In genomic region chr1:185696419-185697150, GRCh38 we compare ENCODE assay signal across 25 cellular contexts. TPM values are rescaled to one million over a fixed set of nuclear protein-coding genes. Genes with fewer than 3 reads are reported as not detected.
DNase-seq lines count a peak whose midpoint lies in the region; FAIRE-seq and TF ChIP-seq lines count a peak whose summit lies in the region.
"Had no signal": no experiment of that assay in that cellular context is flagged by ENCODE, and none has a peak within 500 bp of the region (broad histone marks: within the 10 kb centered on the region; RNA-seq: fewer than 3 reads in every experiment).

No MANE protein-coding gene starts in this region.

- no peaks in the 10 kb centered on the region for H3K79me2 ChIP-seq in OCI-LY3 (ENCODE audit: low read length)
- H3K79me2 ChIP-seq: parathyroid adenoma had no signal

- H3K4me3 ChIP-seq in OCI-LY3 (ENCODE audit: low read length) = no peak overlapping the region
- H3K4me3 ChIP-seq: left ventricle myocardium inferior, stomach, upper lobe of left lung had no signal

- H3K9me3 ChIP-seq in OCI-LY3 (ENCODE audit: insufficient read depth, low read length) = no peaks in the 10 kb centered on the region
- H3K9me3 ChIP-seq: left ventricle myocardium inferior, stomach, upper lobe of left lung had no signal

- H3K4me1 ChIP-seq in OCI-LY3 (ENCODE audit: low read length) = peaks cover 33% of the 10 kb centered on the region

- no peaks in the 10 kb centered on the region for H4K20me1 ChIP-seq in OCI-LY3 (ENCODE audit: insufficient read depth, low read length)

- 0 out of 2 replicates have a peak overlapping the region, but pooled peaks have one; percentile 6 for H2AFZ ChIP-seq in OCI-LY3 (ENCODE audit: low read depth, low read length)
- H2AFZ ChIP-seq: parathyroid adenoma had no signal

- H3K9ac ChIP-seq in OCI-LY3 (ENCODE audit: low read length) = no peak overlapping the region
- H3K9ac ChIP-seq: parathyroid adenoma had no signal

- H3K27me3 Mint-ChIP-seq in neural crest cell (ENCODE audit: low read depth) = no peaks in the 10 kb centered on the region

- H3K4me2 ChIP-seq in OCI-LY3 (ENCODE audit: low read length) = no peak overlapping the region

- H3K27ac ChIP-seq in OCI-LY3 (ENCODE audit: low read length) = no peak overlapping the region
- H3K27ac ChIP-seq: left ventricle myocardium inferior, parathyroid adenoma, stomach, upper lobe of left lung had no signal

- no peak overlapping the region for H3K4me3 Mint-ChIP-seq in neural crest cell
- H3K4me3 Mint-ChIP-seq: activated naive CD4-positive, alpha-beta T cell treated with anti-CD3 and anti-CD28 coated beads, Interleukin-2, amount 50 U/mL, for 24 hours; activated T-helper 1 cell treated with anti-CD3 and anti-CD28 coated beads, Interleukin-12 subunit alpha, Interleukin-12 subunit beta, Interleukin-2, Interleukin-4 antibody, amounts not matched to agents 30 ng/mL and 10 ng/mL and 1 ng/mL, durations not matched to agents 14 hours and 24 hours and 36 hours; natural killer cell treated with Interleukin-12 subunit alpha and Interleukin-12 subunit beta and Interleukin-15 and Interleukin-18, amount 100 ng/mL, for 72 hours; T-helper 1 cell treated with Interleukin-12 subunit alpha and Interleukin-12 subunit beta and Interleukin-4 antibody, amounts not matched to agents 30 μg/mL and 1 μg/mL, for 36 hours had no signal

- no peaks in the 10 kb centered on the region for H3K4me1 Mint-ChIP-seq in neural crest cell

- CTCF ChIA-PET in HEK293T (lab: Yijun Ruan, JAX) = no interaction called here

- H3K27ac Mint-ChIP-seq in neural crest cell (ENCODE audit: unreplicated experiment) = peak overlapping the region; percentile 87
- H3K27ac Mint-ChIP-seq: activated naive CD4-positive, alpha-beta T cell treated with anti-CD3 and anti-CD28 coated beads, Interleukin-2, amount 50 U/mL, for 24 hours; activated T-helper 1 cell treated with anti-CD3 and anti-CD28 coated beads, Interleukin-12 subunit alpha, Interleukin-12 subunit beta, Interleukin-2, Interleukin-4 antibody, amounts not matched to agents 30 ng/mL and 10 ng/mL and 1 ng/mL, durations not matched to agents 14 hours and 24 hours and 36 hours; natural killer cell treated with Interleukin-12 subunit alpha and Interleukin-12 subunit beta and Interleukin-15 and Interleukin-18, amount 100 ng/mL, for 72 hours; T-helper 1 cell treated with Interleukin-12 subunit alpha and Interleukin-12 subunit beta and Interleukin-4 antibody, amounts not matched to agents 30 μg/mL and 1 μg/mL, for 36 hours had no signal

- POLR2A ChIA-PET in HEK293T (lab: Yijun Ruan, JAX) = interaction anchor here (1.0 kb wide), 1 partner anchor 38 kb away, joined by 3 read pairs; the partner anchor contains the start of gene HMCN1

- no peak for TF ChIP-seq CTCF in OCI-LY3 (IDR thresholded peaks at IDR 0.05; ENCODE audit: low read depth, low read length)
- no peak for TF ChIP-seq CTCF in neural crest cell (conservative IDR thresholded peaks at IDR 0.05)

- H3K27me3 ChIP-seq in OCI-LY3 (ENCODE audit: low read depth, low read length) = no peaks in the 10 kb centered on the region
- H3K27me3 ChIP-seq: stomach, upper lobe of left lung had no signal

- DNase-seq in NCI-H82 (lab: John Stamatoyannopoulos, UW) = peak; percentile 62
- no peak for DNase-seq in NCI-H82 treated with DMSO at 0.1 percent for 48 hours (lab: John Stamatoyannopoulos, UW; ENCODE audit: unreplicated experiment)
- DNase-seq in NCI-H2081 treated with DMSO at 0.1 percent for 48 hours (lab: John Stamatoyannopoulos, UW) = peak; percentile 19
- no peak for DNase-seq in neural crest cell (ENCODE audit: low read depth, low spot score)
- no peak for DNase-seq in GM12892 (ENCODE audit: insufficient read length)
- DNase-seq in NCI-H1694 (lab: John Stamatoyannopoulos, UW) = no peak
- DNase-seq in HEK293T (ENCODE audit: extremely low spot score) = no peak
- DNase-seq: 8988T; activated CD4-positive, alpha-beta T cell treated with anti-CD3 and anti-CD28 coated beads for 48 hours; aorta; caudate nucleus; dermis blood vessel endothelial cell; head of caudate nucleus; left ventricle myocardium inferior; NCI-H146; NCI-H526 treated with DMSO at 0.1 percent for 48 hours; stomach had no signal

- no peak for TF ChIP-seq POLR2A in GM12892 (IDR thresholded peaks at IDR 0.05; ENCODE audit: low read depth, low read length)

- FAIRE-seq in GM12892 (lab: Jason Lieb, UNC) = no peak
- FAIRE-seq: HepG2 had no signal

- H3K36me3 Mint-ChIP-seq in neural crest cell (ENCODE audit: low read depth) = no peaks in the 10 kb centered on the region
- H3K36me3 Mint-ChIP-seq: activated naive CD4-positive, alpha-beta T cell treated with anti-CD3 and anti-CD28 coated beads, Interleukin-2, amount 50 U/mL, for 24 hours had no signal

- no peaks in the 10 kb centered on the region for H3K36me3 ChIP-seq in OCI-LY3 (replicated peaks; ENCODE audit: low read depth, low read length)
- H3K36me3 ChIP-seq: left ventricle myocardium inferior, stomach, upper lobe of left lung had no signal

- H3K9me3 Mint-ChIP-seq in neural crest cell = no peaks in the 10 kb centered on the region
- H3K9me3 Mint-ChIP-seq: activated naive CD4-positive, alpha-beta T cell treated with anti-CD3 and anti-CD28 coated beads, Interleukin-2, amount 50 U/mL, for 24 hours had no signal

TF ChIP-seq in HEK293T, 16 proteins besides CTCF, POLR2A, EP300 and RAD21:
- TF ChIP-seq LEF1 (IDR thresholded peaks at IDR 0.05; ENCODE audit: borderline replicate concordance) (no peak), SUZ12 (IDR thresholded peaks at IDR 0.05) (no peak), HDGF (IDR thresholded peaks at IDR 0.05; ENCODE audit: borderline replicate concordance) (no peak), ARNT (IDR thresholded peaks at IDR 0.05) (no peak), ELF4 (IDR thresholded peaks at IDR 0.05) (no peak), ZNF384 (IDR thresholded peaks at IDR 0.05) (no peak)
TF ChIP-seq in HEK293T: peak in this region for 0.

RNA-seq across cellular contexts. Expression of gene HMCN1, which starts 37.6 kb away (rescaled TPM):
- total RNA-seq in neural crest cell = 16.6 and 18.1 TPM in 2 replicates
- 0.15 TPM for polyA plus RNA-seq in GM12892 (2012; ENCODE audit: missing spikeins)
- total RNA-seq: activated T-helper 1 cell treated with anti-CD3 and anti-CD28 coated beads, Interleukin-12 subunit alpha, Interleukin-12 subunit beta, Interleukin-2, Interleukin-4 antibody, amounts not matched to agents 30 ng/mL and 10 ng/mL and 1 ng/mL, durations not matched to agents 14 hours and 24 hours and 36 hours; HepG2 had no signal

Comparison
In these comparisons a context has a peak if more than half of its experiments do, and no peak if none do; other contexts are left out.
1. DNase-seq: peak in NCI-H82 (single experiment) and NCI-H2081 treated with DMSO at 0.1 percent for 48 hours (single experiment); none in NCI-H82 treated with DMSO at 0.1 percent for 48 hours (single experiment), neural crest cell (single experiment), GM12892 (single experiment), NCI-H1694 (single experiment) and HEK293T (single experiment).